ENCODE assay signal across 26 cellular contexts in the genomic region with DNA sequence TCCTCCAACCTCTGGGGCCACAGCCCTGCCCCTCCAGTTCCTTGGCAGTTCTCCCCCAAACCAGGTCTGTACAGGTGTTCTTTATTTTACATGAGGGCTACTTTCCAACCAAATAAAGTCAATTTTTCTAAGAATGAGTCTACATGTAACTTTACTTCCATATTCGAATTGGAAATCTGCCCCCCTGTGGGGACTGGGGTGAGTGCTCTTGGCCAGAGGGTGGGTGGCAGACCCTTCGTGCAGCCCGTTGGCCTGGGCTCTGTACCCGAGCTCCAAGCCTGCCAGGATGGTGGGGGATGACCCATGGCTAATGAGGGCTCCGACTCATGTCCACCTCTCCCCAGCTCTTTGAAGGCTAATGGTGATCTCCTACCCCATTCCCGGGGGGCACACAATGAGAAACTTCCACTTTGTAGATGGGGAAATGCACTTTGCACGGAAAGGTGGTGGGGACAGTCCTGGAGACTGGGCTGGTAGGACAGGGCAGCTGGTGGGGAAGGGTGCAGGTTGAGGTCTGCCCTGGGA. TPM values are rescaled to one million over a fixed set of nuclear protein-coding genes. Genes with fewer than 3 reads are reported as not detected.
DNase-seq lines count a peak whose midpoint lies in the region; ATAC-seq, FAIRE-seq and TF ChIP-seq lines count a peak whose summit lies in the region.
"Had no signal": no experiment of that assay in that cellular context is flagged by ENCODE, and none has a peak within 500 bp of the region (broad histone marks: within the 10 kb centered on the region; RNA-seq: fewer than 3 reads in every experiment).

No MANE protein-coding gene starts in this region.

- no peak for TF ChIP-seq EP300 in HepG2 (IDR thresholded peaks at IDR 0.05; ENCODE audit: low read depth in 2 of 2, low read length in 2 of 2)
- no peak for TF ChIP-seq EP300 in HepG2 (CRISPR knock-in tag; IDR thresholded peaks at IDR 0.05; ENCODE audit: borderline replicate concordance)

- H3K36me3 Mint-ChIP-seq in type B pancreatic cell = peaks cover 3% of the 10 kb centered on the region
- H3K36me3 Mint-ChIP-seq: activated naive CD4-positive, alpha-beta T cell treated with anti-CD3 and anti-CD28 coated beads, Interleukin-2, amount 50 U/mL, for 24 hours had no signal

- H3K4me2 ChIP-seq in HepG2 (ENCODE audit: low read depth, low read length) = no peak overlapping the region
- H3K4me2 ChIP-seq: A549, BLaER1 had no signal

- in situ Hi-C loops in HepG2 (cut with HindIII; ENCODE audit: extremely low pct_ligation_motif_present, low pct_unique_long_range_greater_than_20kb) = no loop called here

- no peak overlapping the region for H3K4me3 ChIP-seq in HepG2 (replicated peaks in 1 of 3; ENCODE audit: insufficient read depth in 1 of 3, low read depth in 2 of 3, low read length in 3 of 3)
- H3K4me3 ChIP-seq in right lobe of liver = no peak overlapping the region
- H3K4me3 ChIP-seq: A549, BLaER1, suprapubic skin had no signal

- no peak overlapping the region for H3K27ac Mint-ChIP-seq in type B pancreatic cell
- H3K27ac Mint-ChIP-seq: activated CD4-positive, alpha-beta T cell treated with anti-CD3 and anti-CD28 coated beads, Interleukin-2, amount 10 ng/mL, durations not matched to agents 7 days and 5 days; activated T-helper 1 cell treated with anti-CD3 and anti-CD28 coated beads, Interleukin-12 subunit alpha, Interleukin-12 subunit beta, Interleukin-2, Interleukin-4 antibody, amounts not matched to agents 30 ng/mL and 10 ng/mL and 1 ng/mL, durations not matched to agents 14 hours and 24 hours and 36 hours; T-helper 2 cell treated with Interferon-gamma antibody and Interleukin-4, amounts not matched to agents 5 μg/mL and 100 μg/mL, for 36 hours had no signal

- POLR2A ChIA-PET in HepG2 (lab: Yijun Ruan, JAX) = interaction anchor here (1.7 kb wide), 1 partner anchor 35 kb away, joined by 5 read pairs; no protein-coding TSS in a partner anchor

- no peaks in the 10 kb centered on the region for H4K20me1 ChIP-seq in HepG2 (ENCODE audit: insufficient read depth, low read length)
- H4K20me1 ChIP-seq: BLaER1 had no signal

- H3K4me1 ChIP-seq in HepG2 (ENCODE audit: insufficient read depth, low read length) (no peaks in the 10 kb centered on the region), right lobe of liver (no peaks in the 10 kb centered on the region)
- H3K4me1 ChIP-seq: A549, foreskin keratinocyte, suprapubic skin had no signal

- 0 out of 5 replicates have a peak, but pooled peaks cover 0 to 2% of the 10 kb centered on the region in 2 experiments for H3K36me3 ChIP-seq in HepG2 (replicated peaks in 1 of 2; ENCODE audit: control insufficient read depth in 1 of 2, insufficient read depth in 2 of 2, low read length in 2 of 2)
- H3K36me3 ChIP-seq in right lobe of liver = no peaks in the 10 kb centered on the region
- H3K36me3 ChIP-seq: BLaER1, WERI-Rb-1 had no signal

- ATAC-seq in HepG2 (peak; percentile 34; the same call in 2 of the 3 replicates), right lobe of liver (no peak)

- no peaks in the 10 kb centered on the region for H3K79me2 ChIP-seq in HepG2 (ENCODE audit: insufficient read depth, low read length)

- no peaks in the 10 kb centered on the region for H3K27me3 Mint-ChIP-seq in type B pancreatic cell
- H3K27me3 Mint-ChIP-seq: activated CD4-positive, alpha-beta T cell treated with anti-CD3 and anti-CD28 coated beads, Interleukin-2, amount 10 ng/mL, durations not matched to agents 7 days and 5 days; activated naive CD4-positive, alpha-beta T cell treated with anti-CD3 and anti-CD28 coated beads, Interleukin-2, amount 50 U/mL, for 24 hours had no signal

- H3K9me3 ChIP-seq in HepG2 (ENCODE audit: low read length) = no peaks in the 10 kb centered on the region
- H3K9me3 ChIP-seq in right lobe of liver = no peaks in the 10 kb centered on the region
- H3K9me3 ChIP-seq: A549, BLaER1, suprapubic skin had no signal

- H3K9me3 Mint-ChIP-seq in type B pancreatic cell = no peaks in the 10 kb centered on the region
- H3K9me3 Mint-ChIP-seq: activated CD4-positive, alpha-beta T cell treated with anti-CD3 and anti-CD28 coated beads, Interleukin-2, amount 10 ng/mL, durations not matched to agents 7 days and 5 days; activated naive CD4-positive, alpha-beta T cell treated with anti-CD3 and anti-CD28 coated beads, Interleukin-2, amount 50 U/mL, for 24 hours; activated T-helper 1 cell treated with anti-CD3 and anti-CD28 coated beads, Interleukin-12 subunit alpha, Interleukin-12 subunit beta, Interleukin-2, Interleukin-4 antibody, amounts not matched to agents 30 ng/mL and 10 ng/mL and 1 ng/mL, durations not matched to agents 14 hours and 24 hours and 36 hours; neural crest cell; T-helper 2 cell treated with Interferon-gamma antibody and Interleukin-4, amounts not matched to agents 5 μg/mL and 100 μg/mL, for 36 hours had no signal

- intact Hi-C loops in HepG2 (cut with micrococcal nuclease; ENCODE audit: unreplicated experiment) (loop anchor here (1.0 kb wide), 1 partner anchor 44 kb away; the partner anchor contains the start of gene CEP85), right lobe of liver (cut with DNase I) (no loop called here)

- DNase-seq in HepG2 (ENCODE audit: low spot score) = no peak
- DNase-seq in right lobe of liver = no peak
- DNase-seq in epidermal melanocyte (ENCODE audit: insufficient read length, low spot score) = peak; percentile 13
- DNase-seq in type B pancreatic cell (ENCODE audit: extremely low spot score, unreplicated experiment) = no peak
- no peak for DNase-seq in KG1 (lab: John Stamatoyannopoulos, UW)
- no peak for DNase-seq in hepatic stellate cell (ENCODE audit: low spot score)
- DNase-seq: activated CD4-positive, alpha-beta T cell treated with anti-CD3 and anti-CD28 coated beads, Interleukin-2, amount 10 ng/mL, durations not matched to agents 7 days and 5 days; COR-L47; GOT3; MV-4-11 had no signal

- no TSS peak for BruUV-seq in HepG2 (replicated peaks; lab: Mats Ljungman, UMichigan)

- no peak overlapping the region for H3K9ac ChIP-seq in HepG2 (ENCODE audit: insufficient read depth, low read depth, low read length)
- H3K9ac ChIP-seq: BLaER1 had no signal

- no peak overlapping the region for H3K4me3 Mint-ChIP-seq in type B pancreatic cell
- H3K4me3 Mint-ChIP-seq: activated CD4-positive, alpha-beta T cell treated with anti-CD3 and anti-CD28 coated beads, Interleukin-2, amount 10 ng/mL, durations not matched to agents 7 days and 5 days; activated naive CD4-positive, alpha-beta T cell treated with anti-CD3 and anti-CD28 coated beads, Interleukin-2, amount 50 U/mL, for 24 hours; activated T-helper 1 cell treated with anti-CD3 and anti-CD28 coated beads, Interleukin-12 subunit alpha, Interleukin-12 subunit beta, Interleukin-2, Interleukin-4 antibody, amounts not matched to agents 30 ng/mL and 10 ng/mL and 1 ng/mL, durations not matched to agents 14 hours and 24 hours and 36 hours; neural crest cell; T-helper 2 cell treated with Interferon-gamma antibody and Interleukin-4, amounts not matched to agents 5 μg/mL and 100 μg/mL, for 36 hours had no signal

- CTCF ChIA-PET in HepG2 (lab: Yijun Ruan, JAX; ENCODE audit: low intra/inter-chr PET ratio, low total read pairs) = interaction anchor here (0.6 to 1.3 kb wide), 2 partner anchors 23 to 132 kb away, joined by 3 read pairs; no protein-coding TSS in a partner anchor

- TF ChIP-seq CTCF in HepG2 (CRISPR knock-in tag; IDR thresholded peaks at IDR 0.05) (no peak), right lobe of liver (IDR thresholded peaks at IDR 0.05) (no peak), type B pancreatic cell (conservative IDR thresholded peaks at IDR 0.05) (peak; percentile 27)

- WGBS in HepG2 (ENCODE audit: low lambda C conversion rate) = 62% methylated on average over 6 of the region's 7 CpGs
- 82% methylated on average over 5 of the region's 7 CpGs for WGBS in right lobe of liver (ENCODE audit: insufficient coverage, low coverage, low lambda C conversion rate, missing lambda C conversion rate)

- FAIRE-seq in HepG2 (lab: Jason Lieb, UNC) = no peak
- FAIRE-seq: A549, astrocyte, islet of Langerhans had no signal

- H3K27ac ChIP-seq in HepG2 (ENCODE audit: extremely low read length, insufficient read depth, low read length) = no peak overlapping the region
- H3K27ac ChIP-seq in right lobe of liver = no peak overlapping the region
- H3K27ac ChIP-seq: A549, BLaER1, foreskin keratinocyte, RWPE1, suprapubic skin, WERI-Rb-1 had no signal

- H3K27me3 ChIP-seq in HepG2 (ENCODE audit: control insufficient read depth in 1 of 2, insufficient read depth in 2 of 2, low read length in 2 of 2) (peaks cover 0 to 11% of the 10 kb centered on the region in 2 experiments; a peak in 2 of 5 replicates), right lobe of liver (no peaks in the 10 kb centered on the region)
- H3K27me3 ChIP-seq: BLaER1, foreskin keratinocyte, suprapubic skin had no signal

- TF ChIP-seq POLR2A in HepG2 (IDR thresholded peaks at IDR 0.05; ENCODE audit: insufficient read depth in 1 of 2, low read depth in 2 of 2, low read length in 2 of 2) (no peak), right lobe of liver (IDR thresholded peaks at IDR 0.05) (no peak)

- H3K4me1 Mint-ChIP-seq in type B pancreatic cell (ENCODE audit: unreplicated experiment) = no peaks in the 10 kb centered on the region

- no peak overlapping the region for H2AFZ ChIP-seq in HepG2 (ENCODE audit: low read length)

- no peak for TF ChIP-seq RAD21 in HepG2 (CRISPR knock-in tag; IDR thresholded peaks at IDR 0.05)

RNA-seq across cellular contexts. Expression of gene CATSPER4, which starts 0.6 kb away (rescaled TPM):
- not detected in 2 replicates for total RNA-seq in HepG2 (2016; rRNA removed; fragmentation: Illumina TruSeq; extraction: Trizol)
- not detected in 2 replicates for total RNA-seq in HepG2 (2016; cell fraction: cytosol; rRNA removed; fragmentation: Illumina TruSeq; extraction: Trizol; ENCODE audit: low read depth)
- total RNA-seq in HepG2 (2016; cell fraction: insoluble cytoplasmic fraction; rRNA removed; fragmentation: Illumina TruSeq; extraction: Trizol) = not detected in 2 replicates
- total RNA-seq in HepG2 (2016; cell fraction: membrane; rRNA removed; fragmentation: Illumina TruSeq; extraction: Trizol) = not detected in 2 replicates
- total RNA-seq in HepG2 (2016; cell fraction: nucleus; rRNA removed; fragmentation: Illumina TruSeq; extraction: Trizol) = not detected in 2 replicates
- not detected in 2 replicates for polyA plus RNA-seq in HepG2 (2011; rRNA removed)
- polyA plus RNA-seq in HepG2 (2011; cell fraction: cytosol; rRNA removed) = not detected in 2 replicates
- polyA plus RNA-seq in HepG2 (2011; cell fraction: nucleus; rRNA removed) = 0.07 TPM in 1 of 2 replicates, not detected in the other
- not detected in 2 replicates for polyA plus RNA-seq in HepG2 (2012)
- polyA plus RNA-seq in HepG2 (2016; cell fraction: cytosol; fragmentation: Illumina TruSeq; extraction: Trizol; ENCODE audit: low read depth) = not detected in 2 replicates
- polyA plus RNA-seq in HepG2 (2016; cell fraction: insoluble cytoplasmic fraction; fragmentation: Illumina TruSeq; extraction: Trizol; ENCODE audit: low read depth) = not detected in 2 replicates
- not detected in 2 replicates for polyA plus RNA-seq in HepG2 (2016; cell fraction: membrane; fragmentation: Illumina TruSeq; extraction: Trizol; ENCODE audit: low read depth)
- not detected in 2 replicates for polyA plus RNA-seq in HepG2 (2016; cell fraction: nucleus; fragmentation: Illumina TruSeq; extraction: Trizol; ENCODE audit: insufficient read depth, low read depth)
- polyA minus RNA-seq in HepG2 (2011; rRNA and poly(A)+ RNA removed; ENCODE audit: low replicate concordance) = not detected in 2 replicates
- polyA minus RNA-seq in HepG2 (2011; cell fraction: cytosol; rRNA and poly(A)+ RNA removed) = not detected in 2 replicates
- not detected in 2 replicates for polyA minus RNA-seq in HepG2 (2011; cell fraction: nucleus; rRNA and poly(A)+ RNA removed)
- not detected for total RNA-seq in right lobe of liver
- total RNA-seq in type B pancreatic cell (ENCODE audit: low replicate concordance) = not detected in 2 replicates
- total RNA-seq: activated CD4-positive, alpha-beta T cell treated with anti-CD3 and anti-CD28 coated beads, Interleukin-2, amount 10 ng/mL, durations not matched to agents 7 days and 5 days; activated T-helper 1 cell treated with anti-CD3 and anti-CD28 coated beads, Interleukin-12 subunit alpha, Interleukin-12 subunit beta, Interleukin-2, Interleukin-4 antibody, amounts not matched to agents 30 ng/mL and 10 ng/mL and 1 ng/mL, durations not matched to agents 14 hours and 24 hours and 36 hours; astrocyte; foreskin keratinocyte; lower leg skin; mononuclear cell; neural crest cell; progenitor cell of endocrine pancreas; skeletal muscle tissue; suprapubic skin had no signal
- polyA plus RNA-seq: A549, foreskin keratinocyte had no signal

RNA-seq across cellular contexts. Expression of gene CNKSR1, which starts 12.5 kb away (rescaled TPM):
- total RNA-seq in HepG2 (2016; rRNA removed; fragmentation: Illumina TruSeq; extraction: Trizol) (1.5 and 3.4 TPM in 2 replicates), right lobe of liver (1 to 10 TPM in 4 of 6 experiments, under 1 TPM in 2; 0.72 to 1.4 (median 1.1) TPM), type B pancreatic cell (ENCODE audit: low replicate concordance) (16.5 and 50.5 TPM in 2 replicates)
- total RNA-seq in HepG2 (2016; cell fraction: cytosol; rRNA removed; fragmentation: Illumina TruSeq; extraction: Trizol; ENCODE audit: low read depth) = 0.71 and 1.3 TPM in 2 replicates
- total RNA-seq in HepG2 (2016; cell fraction: insoluble cytoplasmic fraction; rRNA removed; fragmentation: Illumina TruSeq; extraction: Trizol) = 1.8 and 3.1 TPM in 2 replicates
- total RNA-seq in HepG2 (2016; cell fraction: membrane; rRNA removed; fragmentation: Illumina TruSeq; extraction: Trizol) = 1.1 TPM in 2 replicates
- 3.7 and 5.8 TPM in 2 replicates for total RNA-seq in HepG2 (2016; cell fraction: nucleus; rRNA removed; fragmentation: Illumina TruSeq; extraction: Trizol)
- 8.9 and 9.7 TPM in 2 replicates for polyA plus RNA-seq in HepG2 (2011; rRNA removed)
- 2.4 and 2.7 TPM in 2 replicates for polyA plus RNA-seq in HepG2 (2011; cell fraction: cytosol; rRNA removed)
- 64.0 and 70.5 TPM in 2 replicates for polyA plus RNA-seq in HepG2 (2011; cell fraction: nucleus; rRNA removed)
- 6.1 and 6.7 TPM in 2 replicates for polyA plus RNA-seq in HepG2 (2012)
- polyA plus RNA-seq in HepG2 (2016; cell fraction: cytosol; fragmentation: Illumina TruSeq; extraction: Trizol; ENCODE audit: low read depth) = 0.33 and 0.35 TPM in 2 replicates
- 1.9 and 2.0 TPM in 2 replicates for polyA plus RNA-seq in HepG2 (2016; cell fraction: insoluble cytoplasmic fraction; fragmentation: Illumina TruSeq; extraction: Trizol; ENCODE audit: low read depth)
- 0.60 and 0.72 TPM in 2 replicates for polyA plus RNA-seq in HepG2 (2016; cell fraction: membrane; fragmentation: Illumina TruSeq; extraction: Trizol; ENCODE audit: low read depth)
- 15.4 and 19.4 TPM in 2 replicates for polyA plus RNA-seq in HepG2 (2016; cell fraction: nucleus; fragmentation: Illumina TruSeq; extraction: Trizol; ENCODE audit: insufficient read depth, low read depth)
- polyA minus RNA-seq in HepG2 (2011; rRNA and poly(A)+ RNA removed; ENCODE audit: low replicate concordance) = 9.4 and 12.9 TPM in 2 replicates
- polyA minus RNA-seq in HepG2 (2011; cell fraction: cytosol; rRNA and poly(A)+ RNA removed) = 2.0 and 4.8 TPM in 2 replicates
- 16.1 and 21.8 TPM in 2 replicates for polyA minus RNA-seq in HepG2 (2011; cell fraction: nucleus; rRNA and poly(A)+ RNA removed)
- total RNA-seq: skeletal muscle tissue had no signal

RNA-seq across cellular contexts. Expression of gene ZNF593OS, which starts 18.2 kb away (rescaled TPM):
- total RNA-seq in HepG2 (2016; rRNA removed; fragmentation: Illumina TruSeq; extraction: Trizol) = not detected in 2 replicates
- total RNA-seq in HepG2 (2016; cell fraction: cytosol; rRNA removed; fragmentation: Illumina TruSeq; extraction: Trizol; ENCODE audit: low read depth) = not detected in 2 replicates
- not detected in 2 replicates for total RNA-seq in HepG2 (2016; cell fraction: insoluble cytoplasmic fraction; rRNA removed; fragmentation: Illumina TruSeq; extraction: Trizol)
- not detected in 2 replicates for total RNA-seq in HepG2 (2016; cell fraction: membrane; rRNA removed; fragmentation: Illumina TruSeq; extraction: Trizol)
- not detected in 2 replicates for total RNA-seq in HepG2 (2016; cell fraction: nucleus; rRNA removed; fragmentation: Illumina TruSeq; extraction: Trizol)
- polyA plus RNA-seq in HepG2 (2011; rRNA removed) = not detected in 2 replicates
- polyA plus RNA-seq in HepG2 (2011; cell fraction: cytosol; rRNA removed) = not detected in 2 replicates
- polyA plus RNA-seq in HepG2 (2011; cell fraction: nucleus; rRNA removed) = not detected in 2 replicates
- polyA plus RNA-seq in HepG2 (2012) = 0.47 and 0.69 TPM in 2 replicates
- not detected in 2 replicates for polyA plus RNA-seq in HepG2 (2016; cell fraction: cytosol; fragmentation: Illumina TruSeq; extraction: Trizol; ENCODE audit: low read depth)
- not detected in 2 replicates for polyA plus RNA-seq in HepG2 (2016; cell fraction: insoluble cytoplasmic fraction; fragmentation: Illumina TruSeq; extraction: Trizol; ENCODE audit: low read depth)
- polyA plus RNA-seq in HepG2 (2016; cell fraction: membrane; fragmentation: Illumina TruSeq; extraction: Trizol; ENCODE audit: low read depth) = not detected in 2 replicates
- polyA plus RNA-seq in HepG2 (2016; cell fraction: nucleus; fragmentation: Illumina TruSeq; extraction: Trizol; ENCODE audit: insufficient read depth, low read depth) = not detected in 2 replicates
- polyA minus RNA-seq in HepG2 (2011; rRNA and poly(A)+ RNA removed; ENCODE audit: low replicate concordance) = not detected in 2 replicates
- polyA minus RNA-seq in HepG2 (2011; cell fraction: cytosol; rRNA and poly(A)+ RNA removed) = not detected in 2 replicates
- not detected in 2 replicates for polyA minus RNA-seq in HepG2 (2011; cell fraction: nucleus; rRNA and poly(A)+ RNA removed)
- not detected for total RNA-seq in right lobe of liver
- not detected in 2 replicates for total RNA-seq in type B pancreatic cell (ENCODE audit: low replicate concordance)
- total RNA-seq: activated CD4-positive, alpha-beta T cell treated with anti-CD3 and anti-CD28 coated beads, Interleukin-2, amount 10 ng/mL, durations not matched to agents 7 days and 5 days; activated T-helper 1 cell treated with anti-CD3 and anti-CD28 coated beads, Interleukin-12 subunit alpha, Interleukin-12 subunit beta, Interleukin-2, Interleukin-4 antibody, amounts not matched to agents 30 ng/mL and 10 ng/mL and 1 ng/mL, durations not matched to agents 14 hours and 24 hours and 36 hours; astrocyte; foreskin keratinocyte; lower leg skin; mononuclear cell; neural crest cell; progenitor cell of endocrine pancreas; skeletal muscle tissue; suprapubic skin had no signal
- polyA plus RNA-seq: A549 had no signal

RNA-seq across cellular contexts. Expression of gene ZNF593, which starts 20.1 kb away (rescaled TPM):
- 55.8 and 59.3 TPM in 2 replicates for total RNA-seq in HepG2 (2016; rRNA removed; fragmentation: Illumina TruSeq; extraction: Trizol)
- total RNA-seq in HepG2 (2016; cell fraction: cytosol; rRNA removed; fragmentation: Illumina TruSeq; extraction: Trizol; ENCODE audit: low read depth) = 52.2 and 57.2 TPM in 2 replicates
- total RNA-seq in HepG2 (2016; cell fraction: insoluble cytoplasmic fraction; rRNA removed; fragmentation: Illumina TruSeq; extraction: Trizol) = 56.8 and 58.5 TPM in 2 replicates
- total RNA-seq in HepG2 (2016; cell fraction: membrane; rRNA removed; fragmentation: Illumina TruSeq; extraction: Trizol) = 56.1 and 57.7 TPM in 2 replicates
- 17.8 and 21.4 TPM in 2 replicates for total RNA-seq in HepG2 (2016; cell fraction: nucleus; rRNA removed; fragmentation: Illumina TruSeq; extraction: Trizol)
- polyA plus RNA-seq in HepG2 (2011; rRNA removed) = 37.3 and 43.0 TPM in 2 replicates
- 48.9 and 77.5 TPM in 2 replicates for polyA plus RNA-seq in HepG2 (2011; cell fraction: cytosol; rRNA removed)
- 42.4 and 44.7 TPM in 2 replicates for polyA plus RNA-seq in HepG2 (2011; cell fraction: nucleus; rRNA removed)
- 23.3 and 41.2 TPM in 2 replicates for polyA plus RNA-seq in HepG2 (2012)
- 60.3 and 61.5 TPM in 2 replicates for polyA plus RNA-seq in HepG2 (2016; cell fraction: cytosol; fragmentation: Illumina TruSeq; extraction: Trizol; ENCODE audit: low read depth)
- 63.8 and 68.9 TPM in 2 replicates for polyA plus RNA-seq in HepG2 (2016; cell fraction: insoluble cytoplasmic fraction; fragmentation: Illumina TruSeq; extraction: Trizol; ENCODE audit: low read depth)
- 57.3 and 58.6 TPM in 2 replicates for polyA plus RNA-seq in HepG2 (2016; cell fraction: membrane; fragmentation: Illumina TruSeq; extraction: Trizol; ENCODE audit: low read depth)
- 41.8 and 47.8 TPM in 2 replicates for polyA plus RNA-seq in HepG2 (2016; cell fraction: nucleus; fragmentation: Illumina TruSeq; extraction: Trizol; ENCODE audit: insufficient read depth, low read depth)
- polyA minus RNA-seq in HepG2 (2011; rRNA and poly(A)+ RNA removed; ENCODE audit: low replicate concordance) = 17.7 and 18.6 TPM in 2 replicates
- polyA minus RNA-seq in HepG2 (2011; cell fraction: cytosol; rRNA and poly(A)+ RNA removed) = 12.2 and 17.8 TPM in 2 replicates
- 8.8 and 10.2 TPM in 2 replicates for polyA minus RNA-seq in HepG2 (2011; cell fraction: nucleus; rRNA and poly(A)+ RNA removed)
- 10 to 100 TPM; 16.8 to 39.6 (median 20.7) TPM for total RNA-seq in right lobe of liver
- total RNA-seq in type B pancreatic cell (ENCODE audit: low replicate concordance) = 29.7 and 34.9 TPM in 2 replicates

RNA-seq across cellular contexts. Expression of gene C1orf232, which starts 21.1 kb away (rescaled TPM):
- total RNA-seq in HepG2 (2016; rRNA removed; fragmentation: Illumina TruSeq; extraction: Trizol) = not detected in 2 replicates
- not detected in 2 replicates for total RNA-seq in HepG2 (2016; cell fraction: cytosol; rRNA removed; fragmentation: Illumina TruSeq; extraction: Trizol; ENCODE audit: low read depth)
- total RNA-seq in HepG2 (2016; cell fraction: insoluble cytoplasmic fraction; rRNA removed; fragmentation: Illumina TruSeq; extraction: Trizol) = not detected in 2 replicates
- total RNA-seq in HepG2 (2016; cell fraction: membrane; rRNA removed; fragmentation: Illumina TruSeq; extraction: Trizol) = not detected in 2 replicates
- not detected in 2 replicates for total RNA-seq in HepG2 (2016; cell fraction: nucleus; rRNA removed; fragmentation: Illumina TruSeq; extraction: Trizol)
- polyA plus RNA-seq in HepG2 (2011; rRNA removed) = not detected in 2 replicates
- not detected in 2 replicates for polyA plus RNA-seq in HepG2 (2011; cell fraction: cytosol; rRNA removed)
- polyA plus RNA-seq in HepG2 (2011; cell fraction: nucleus; rRNA removed) = not detected in 2 replicates
- not detected in 2 replicates for polyA plus RNA-seq in HepG2 (2012)
- polyA plus RNA-seq in HepG2 (2016; cell fraction: cytosol; fragmentation: Illumina TruSeq; extraction: Trizol; ENCODE audit: low read depth) = not detected in 2 replicates
- not detected in 2 replicates for polyA plus RNA-seq in HepG2 (2016; cell fraction: insoluble cytoplasmic fraction; fragmentation: Illumina TruSeq; extraction: Trizol; ENCODE audit: low read depth)
- not detected in 2 replicates for polyA plus RNA-seq in HepG2 (2016; cell fraction: membrane; fragmentation: Illumina TruSeq; extraction: Trizol; ENCODE audit: low read depth)
- not detected in 2 replicates for polyA plus RNA-seq in HepG2 (2016; cell fraction: nucleus; fragmentation: Illumina TruSeq; extraction: Trizol; ENCODE audit: insufficient read depth, low read depth)
- not detected in 2 replicates for polyA minus RNA-seq in HepG2 (2011; rRNA and poly(A)+ RNA removed; ENCODE audit: low replicate concordance)
- polyA minus RNA-seq in HepG2 (2011; cell fraction: cytosol; rRNA and poly(A)+ RNA removed) = not detected in 2 replicates
- polyA minus RNA-seq in HepG2 (2011; cell fraction: nucleus; rRNA and poly(A)+ RNA removed) = not detected in 2 replicates
- total RNA-seq in right lobe of liver = not detected
- 1.0 TPM in 1 of 2 replicates, not detected in the other for total RNA-seq in type B pancreatic cell (ENCODE audit: low replicate concordance)
- total RNA-seq: activated CD4-positive, alpha-beta T cell treated with anti-CD3 and anti-CD28 coated beads, Interleukin-2, amount 10 ng/mL, durations not matched to agents 7 days and 5 days; activated T-helper 1 cell treated with anti-CD3 and anti-CD28 coated beads, Interleukin-12 subunit alpha, Interleukin-12 subunit beta, Interleukin-2, Interleukin-4 antibody, amounts not matched to agents 30 ng/mL and 10 ng/mL and 1 ng/mL, durations not matched to agents 14 hours and 24 hours and 36 hours; astrocyte; foreskin keratinocyte; lower leg skin; mononuclear cell; neural crest cell; progenitor cell of endocrine pancreas; skeletal muscle tissue; suprapubic skin had no signal
- polyA plus RNA-seq: A549, foreskin keratinocyte had no signal
